ENCODE assay signal across 18 cellular contexts in the genomic region with DNA sequence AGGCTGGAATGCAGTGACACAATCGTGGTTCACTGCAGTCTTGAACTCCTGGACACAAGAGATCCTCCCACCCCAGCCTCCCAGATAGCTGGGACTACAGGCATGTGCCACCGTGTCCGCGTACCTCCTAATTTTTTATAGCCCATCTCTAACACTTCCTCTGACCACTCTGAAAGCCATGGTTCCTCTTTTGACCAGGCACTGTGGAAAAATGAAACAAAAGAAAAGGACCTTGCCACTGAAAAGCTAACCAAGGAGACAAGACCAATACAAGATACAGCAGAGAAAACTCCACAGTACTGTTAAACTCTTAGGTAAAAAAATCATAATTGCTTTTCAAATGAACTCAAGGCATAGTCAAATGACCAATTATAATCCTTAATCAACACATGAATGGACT.
DNase-seq lines count a peak whose midpoint lies in the region; ATAC-seq, FAIRE-seq and TF ChIP-seq lines count a peak whose summit lies in the region.
"Had no signal": no experiment of that assay in that cellular context is flagged by ENCODE, and none has a peak within 500 bp of the region (broad histone marks: within the 10 kb centered on the region; RNA-seq: fewer than 3 reads in every experiment).

No MANE protein-coding gene starts in this region.

- H3K27me3 Mint-ChIP-seq in neural progenitor cell (ENCODE audit: insufficient read depth, low read depth): peaks cover 5% of the 10 kb centered on the region
- peaks cover 7% of the 10 kb centered on the region for H3K27me3 Mint-ChIP-seq in activated CD4-positive, alpha-beta T cell treated with anti-CD3 and anti-CD28 coated beads, Interleukin-2, amount 10 ng/mL, durations not matched to agents 7 days and 5 days

- ATAC-seq in GM21515 (IDR thresholded peaks at IDR 0.05; ENCODE audit: unreplicated experiment): peak; percentile 49
- peak; percentile 74 for ATAC-seq in GM12878
- ATAC-seq: Panc1 had no signal

- TF ChIP-seq CTCF in GM12878 (IDR thresholded peaks at IDR 0.05 in 2 of 3, conservative IDR thresholded peaks at IDR 0.05 in 1 of 3; ENCODE audit: control insufficient read depth in 2 of 3, extremely low read depth in 1 of 3, insufficient read depth in 1 of 3, low read depth in 3 of 3, low read length in 3 of 3) (no peak), neural progenitor cell (IDR thresholded peaks at IDR 0.05) (no peak), PC-9 (conservative IDR thresholded peaks at IDR 0.05) (no peak), spleen (IDR thresholded peaks at IDR 0.05 in 8 of 11, conservative IDR thresholded peaks at IDR 0.05 in 3 of 11) (no peak)

- H3K4me3 Mint-ChIP-seq in neural progenitor cell: no peak overlapping the region
- H3K4me3 Mint-ChIP-seq in activated CD4-positive, alpha-beta T cell treated with anti-CD3 and anti-CD28 coated beads, Interleukin-2, amount 10 ng/mL, durations not matched to agents 7 days and 5 days: no peak overlapping the region
- H3K4me3 Mint-ChIP-seq: CD4-positive, alpha-beta T cell; H9 had no signal

- WGBS in GM12878 (ENCODE audit: insufficient coverage, insufficient replicate concordance, low lambda C conversion rate, missing lambda C conversion rate): 28% methylated on average over 4 of the region's 4 CpGs
- 28 to 52% (median 29%) methylated on average over 4 of the region's 4 CpGs for WGBS in spleen, 5 donors

- no peaks in the 10 kb centered on the region for H3K27me3 ChIP-seq in GM12878 (replicated peaks in 1 of 2; ENCODE audit: control insufficient read depth in 2 of 2, insufficient read depth in 2 of 2, low read length in 1 of 2)
- H3K27me3 ChIP-seq in neural progenitor cell: no peaks in the 10 kb centered on the region
- H3K27me3 ChIP-seq in PC-9 (ENCODE audit: insufficient read depth, low read depth): peaks cover 18% of the 10 kb centered on the region; the same call in 1 of the 2 replicates
- peaks cover 0 to 12% (median 0%) of the 10 kb centered on the region in 7 donors for H3K27me3 ChIP-seq in spleen (replicated peaks in 1 of 7)
- H3K27me3 ChIP-seq: BE2C, SJSA1 had no signal

- H3F3A ChIP-seq in neural progenitor cell (ENCODE audit: low read depth) (peaks cover 44% of the 10 kb centered on the region), PC-9 (ENCODE audit: insufficient read depth, low read depth) (no peaks in the 10 kb centered on the region)

- POLR2A ChIA-PET in GM12878 (lab: Charles Lee) (no interaction called here), PC-9 (lab: Charles Lee; ENCODE audit: unreplicated experiment) (no interaction called here)
- POLR2A ChIA-PET in activated CD4-positive, alpha-beta T cell treated with anti-CD3 and anti-CD28 coated beads, Interleukin-2, amount 10 ng/mL, durations not matched to agents 7 days and 5 days (lab: Charles Lee): no interaction called here

- H4K20me1 ChIP-seq in GM12878 (ENCODE audit: control insufficient read depth, insufficient read depth): no peaks in the 10 kb centered on the region
- H4K20me1 ChIP-seq in neural progenitor cell (ENCODE audit: low read depth): no peaks in the 10 kb centered on the region
- H4K20me1 ChIP-seq in PC-9 (ENCODE audit: insufficient read depth): no peaks in the 10 kb centered on the region

- no peak overlapping the region for H3K9ac ChIP-seq in GM12878 (ENCODE audit: control insufficient read depth, insufficient read depth, low read length)
- H3K9ac ChIP-seq in neural progenitor cell: no peak overlapping the region

- H3K4me2 ChIP-seq in GM12878 (ENCODE audit: control insufficient read depth, insufficient read depth): no peak overlapping the region
- no peak overlapping the region for H3K4me2 ChIP-seq in neural progenitor cell
- H3K4me2 ChIP-seq in PC-9: no peak overlapping the region

- H3K27ac Mint-ChIP-seq in neural progenitor cell: peak overlapping the region; percentile 86
- no peak overlapping the region for H3K27ac Mint-ChIP-seq in activated CD4-positive, alpha-beta T cell treated with anti-CD3 and anti-CD28 coated beads, Interleukin-2, amount 10 ng/mL, durations not matched to agents 7 days and 5 days
- H3K27ac Mint-ChIP-seq: CD4-positive, alpha-beta T cell; H9 had no signal

- in situ Hi-C loops in GM12878 (cut with MboI): loop anchor here (10.0 kb wide), 1 partner anchor 1254 kb away; no protein-coding TSS in a partner anchor

- DNase-seq in NOMO-1 treated with DMSO at 0.1 percent for 48 hours (lab: John Stamatoyannopoulos, UW; ENCODE audit: unreplicated experiment) (peak; percentile 63), GM12878 (ENCODE audit: low read depth, low spot score) (peak; percentile 11), neural progenitor cell (ENCODE audit: low spot score) (no peak), PC-9 (no peak), spleen (no peak)
- DNase-seq in activated CD4-positive, alpha-beta T cell treated with anti-CD3 and anti-CD28 coated beads, Interleukin-2, amount 10 ng/mL, durations not matched to agents 7 days and 5 days: no peak
- DNase-seq: BE2C; Calu3; CD4-positive, alpha-beta T cell; H9; Karpas-422; NCI-H1105 treated with DMSO at 0.1 percent for 48 hours; NCI-H1694 treated with DMSO at 0.1 percent for 48 hours; NCI-H510A treated with DMSO at 0.1 percent for 48 hours; NCI-H774 had no signal

- H2AFZ ChIP-seq in GM12878 (ENCODE audit: control insufficient read depth, low read depth, low read length) (no peak overlapping the region), neural progenitor cell (replicated peaks) (no peak overlapping the region), PC-9 (no peak overlapping the region)

- H3K4me1 Mint-ChIP-seq in neural progenitor cell: peaks cover 70% of the 10 kb centered on the region
- H3K4me1 Mint-ChIP-seq in activated CD4-positive, alpha-beta T cell treated with anti-CD3 and anti-CD28 coated beads, Interleukin-2, amount 10 ng/mL, durations not matched to agents 7 days and 5 days: no peaks in the 10 kb centered on the region

- TF ChIP-seq POLR2A in GM12878 (IDR thresholded peaks at IDR 0.05; ENCODE audit: low read depth, low read length) (no peak), spleen (IDR thresholded peaks at IDR 0.05) (no peak)

- TF ChIP-seq EP300 in GM12878 (IDR thresholded peaks at IDR 0.05; ENCODE audit: borderline replicate concordance in 1 of 2, control insufficient read depth in 1 of 2, low read depth in 2 of 2, low read length in 2 of 2): no peak

- H3K36me3 ChIP-seq in GM12878 (ENCODE audit: control insufficient read depth in 2 of 2, insufficient read depth in 2 of 2, low read length in 1 of 2) (no peaks in the 10 kb centered on the region), neural progenitor cell (no peaks in the 10 kb centered on the region), PC-9 (ENCODE audit: low read depth) (no peaks in the 10 kb centered on the region), spleen (no peaks in the 10 kb centered on the region)
- H3K36me3 ChIP-seq: BE2C, SJSA1 had no signal

- H3K4me1 ChIP-seq in GM12878 (ENCODE audit: control insufficient read depth, insufficient read depth, low read length): no peaks in the 10 kb centered on the region
- H3K4me1 ChIP-seq in neural progenitor cell: peaks cover 53% of the 10 kb centered on the region
- no peaks in the 10 kb centered on the region for H3K4me1 ChIP-seq in PC-9 (replicated peaks; ENCODE audit: insufficient read depth)
- H3K4me1 ChIP-seq in spleen: no peaks in the 10 kb centered on the region
- H3K4me1 ChIP-seq: BE2C, SJSA1 had no signal

- H3K4me3 ChIP-seq in GM12878 (no peak overlapping the region), neural progenitor cell (no peak overlapping the region), PC-9 (no peak overlapping the region), spleen (no peak overlapping the region)
- H3K4me3 ChIP-seq: SJSA1 had no signal

- H3K9me2 ChIP-seq in PC-9 (ENCODE audit: insufficient read depth): no peaks in the 10 kb centered on the region

- no peak for TF ChIP-seq RAD21 in GM12878 (IDR thresholded peaks at IDR 0.05; ENCODE audit: insufficient read depth, low read depth, low read length)

- CTCF ChIA-PET in GM12878 (lab: Yijun Ruan, JAX): interaction anchor here (0.9 to 1.2 kb wide), 2 partner anchors 9 to 13 kb away, joined by 3 to 6 read pairs; no protein-coding TSS in a partner anchor
- CTCF ChIA-PET in activated CD4-positive, alpha-beta T cell treated with anti-CD3 and anti-CD28 coated beads, Interleukin-2, amount 10 ng/mL, durations not matched to agents 7 days and 5 days (lab: Charles Lee): no interaction called here
- CTCF ChIA-PET in PC-9 (lab: Charles Lee): no interaction called here

- H3K36me3 Mint-ChIP-seq in neural progenitor cell: peaks cover 13% of the 10 kb centered on the region
- H3K36me3 Mint-ChIP-seq in activated CD4-positive, alpha-beta T cell treated with anti-CD3 and anti-CD28 coated beads, Interleukin-2, amount 10 ng/mL, durations not matched to agents 7 days and 5 days (ENCODE audit: low read depth): no peaks in the 10 kb centered on the region

- H3K9me3 ChIP-seq in GM12878 (replicated peaks; ENCODE audit: control insufficient read depth, insufficient read depth, low read length) (no peaks in the 10 kb centered on the region), neural progenitor cell (ENCODE audit: low read depth) (no peaks in the 10 kb centered on the region), PC-9 (ENCODE audit: insufficient read depth, low read depth) (no peaks in the 10 kb centered on the region), spleen (no peaks in the 10 kb centered on the region)
- H3K9me3 ChIP-seq: BE2C, SJSA1 had no signal

- no peak for FAIRE-seq in GM12878 (lab: Jason Lieb, UNC)

- peaks cover 19% of the 10 kb centered on the region for H3K9me3 Mint-ChIP-seq in neural progenitor cell
- no peaks in the 10 kb centered on the region for H3K9me3 Mint-ChIP-seq in activated CD4-positive, alpha-beta T cell treated with anti-CD3 and anti-CD28 coated beads, Interleukin-2, amount 10 ng/mL, durations not matched to agents 7 days and 5 days
- H3K9me3 Mint-ChIP-seq: CD4-positive, alpha-beta T cell had no signal

- intact Hi-C loops in GM12878 (cut with micrococcal nuclease; ENCODE audit: unreplicated experiment) (no loop called here), PC-9 (cut with micrococcal nuclease; ENCODE audit: unreplicated experiment) (no loop called here), spleen (cut with DNase I; ENCODE audit: low total_unique reads) (no loop called here)

- no peaks in the 10 kb centered on the region for H3K79me2 ChIP-seq in GM12878 (ENCODE audit: control insufficient read depth, insufficient read depth, low read length)
- H3K79me2 ChIP-seq in neural progenitor cell (ENCODE audit: low read depth): no peaks in the 10 kb centered on the region
- H3K79me2 ChIP-seq in PC-9 (ENCODE audit: low read depth): no peaks in the 10 kb centered on the region

- SMC1A ChIA-PET in GM12878 (lab: Charles Lee; ENCODE audit: uncharacterized antibody, unreplicated experiment): interaction anchor here (0.7 to 1.2 kb wide), 2 partner anchors 9 to 10 kb away, joined by 3 to 4 read pairs; no protein-coding TSS in a partner anchor

- BruUV-seq in GM12878 (replicated peaks; lab: Mats Ljungman, UMichigan) (no TSS peak), PC-9 (replicated peaks; lab: Mats Ljungman, UMichigan) (no TSS peak)

- no peak overlapping the region for H3K27ac ChIP-seq in GM12878 (ENCODE audit: control insufficient read depth, insufficient read depth)
- no peak overlapping the region for H3K27ac ChIP-seq in neural progenitor cell
- no peak overlapping the region for H3K27ac ChIP-seq in PC-9
- no peak overlapping the region for H3K27ac ChIP-seq in spleen
- H3K27ac ChIP-seq: SJSA1 had no signal

- RAD21 ChIA-PET in GM12878 (lab: Charles Lee; ENCODE audit: unreplicated experiment): no interaction called here

TF ChIP-seq in GM12878, 131 proteins besides CTCF, POLR2A, EP300 and RAD21 (continues in another document):
- no peak for TF ChIP-seq RUNX3 (IDR thresholded peaks at IDR 0.05; ENCODE audit: low read length)

Comparison
In these comparisons a context has a peak if more than half of its experiments do, and no peak if none do; other contexts are left out.
1. DNase-seq: peak in NOMO-1 treated with DMSO at 0.1 percent for 48 hours (single experiment) and GM12878 (single experiment); none in neural progenitor cell (single experiment), activated CD4-positive, alpha-beta T cell treated with anti-CD3 and anti-CD28 coated beads, Interleukin-2, amount 10 ng/mL, durations not matched to agents 7 days and 5 days (single experiment), PC-9 (0 of 2) and spleen (single experiment).